1 cellular context compared by ENCODE assay signal in the genomic region with DNA sequence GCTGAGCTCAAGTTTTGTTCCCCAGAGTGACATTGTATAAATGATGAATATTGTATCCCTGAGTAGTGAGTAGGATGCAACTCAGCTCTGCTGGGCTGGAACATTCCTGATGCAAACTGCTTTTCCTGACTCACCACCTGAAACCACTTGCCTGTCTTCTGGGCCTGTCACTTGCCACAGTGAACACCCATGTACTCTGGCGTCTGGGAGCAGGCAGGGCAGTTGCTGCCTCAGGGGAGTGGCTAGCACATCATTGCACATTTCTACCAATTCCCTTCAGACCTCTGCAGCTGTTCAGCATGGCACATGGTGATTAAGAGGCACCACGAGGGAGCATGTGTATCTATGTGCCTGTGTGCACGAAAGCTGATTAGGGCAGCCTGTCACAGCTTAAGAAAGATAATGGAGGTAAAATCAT.
TF ChIP-seq lines count a peak whose summit lies in the region.

No MANE protein-coding gene starts in this region.

TF ChIP-seq in K562, 482 proteins besides CTCF, POLR2A, EP300 and RAD21 (continued from another document):
- TF ChIP-seq, protein P1, sequence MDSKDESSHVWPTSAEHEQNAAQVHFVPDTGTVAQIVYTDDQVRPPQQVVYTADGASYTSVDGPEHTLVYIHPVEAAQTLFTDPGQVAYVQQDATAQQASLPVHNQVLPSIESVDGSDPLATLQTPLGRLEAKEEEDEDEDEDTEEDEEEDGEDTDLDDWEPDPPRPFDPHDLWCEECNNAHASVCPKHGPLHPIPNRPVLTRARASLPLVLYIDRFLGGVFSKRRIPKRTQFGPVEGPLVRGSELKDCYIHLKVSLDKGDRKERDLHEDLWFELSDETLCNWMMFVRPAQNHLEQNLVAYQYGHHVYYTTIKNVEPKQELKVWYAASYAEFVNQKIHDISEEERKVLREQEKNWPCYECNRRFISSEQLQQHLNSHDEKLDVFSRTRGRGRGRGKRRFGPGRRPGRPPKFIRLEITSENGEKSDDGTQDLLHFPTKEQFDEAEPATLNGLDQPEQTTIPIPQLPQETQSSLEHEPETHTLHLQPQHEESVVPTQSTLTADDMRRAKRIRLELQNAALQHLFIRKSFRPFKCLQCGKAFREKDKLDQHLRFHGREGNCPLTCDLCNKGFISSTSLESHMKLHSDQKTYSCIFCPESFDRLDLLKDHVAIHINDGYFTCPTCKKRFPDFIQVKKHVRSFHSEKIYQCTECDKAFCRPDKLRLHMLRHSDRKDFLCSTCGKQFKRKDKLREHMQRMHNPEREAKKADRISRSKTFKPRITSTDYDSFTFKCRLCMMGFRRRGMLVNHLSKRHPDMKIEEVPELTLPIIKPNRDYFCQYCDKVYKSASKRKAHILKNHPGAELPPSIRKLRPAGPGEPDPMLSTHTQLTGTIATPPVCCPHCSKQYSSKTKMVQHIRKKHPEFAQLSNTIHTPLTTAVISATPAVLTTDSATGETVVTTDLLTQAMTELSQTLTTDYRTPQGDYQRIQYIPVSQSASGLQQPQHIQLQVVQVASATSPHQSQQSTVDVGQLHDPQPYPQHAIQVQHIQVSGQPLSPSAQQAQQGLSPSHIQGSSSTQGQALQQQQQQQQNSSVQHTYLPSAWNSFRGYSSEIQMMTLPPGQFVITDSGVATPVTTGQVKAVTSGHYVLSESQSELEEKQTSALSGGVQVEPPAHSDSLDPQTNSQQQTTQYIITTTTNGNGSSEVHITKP (IDR thresholded peaks at IDR 0.05; ENCODE audit: partially characterized antibody): no peak
- no peak for TF ChIP-seq POLR2B (IDR thresholded peaks at IDR 0.05; ENCODE audit: low read depth, partially characterized antibody)
